ENCODE assay signal across 19 cellular contexts in the genomic region with DNA sequence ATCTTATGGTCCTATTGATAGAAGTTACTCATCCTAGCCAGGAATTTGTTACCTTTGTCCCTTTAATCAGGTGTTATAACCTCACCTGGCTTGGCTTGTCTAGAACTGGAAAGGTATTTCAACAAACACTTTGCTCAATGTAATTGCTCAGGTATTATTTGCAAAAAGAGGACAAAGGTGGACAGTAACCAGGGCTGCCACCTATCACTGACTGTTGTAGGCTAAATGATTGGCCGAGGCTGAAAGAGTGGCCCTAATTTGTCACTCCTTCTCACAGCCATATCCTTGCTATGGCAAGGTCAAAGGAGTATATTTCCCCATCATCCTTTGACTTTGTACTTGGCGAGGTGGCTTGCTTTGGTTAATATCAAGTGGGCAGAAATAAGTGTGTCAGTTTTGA. TPM values are rescaled to one million over a fixed set of nuclear protein-coding genes. Genes with fewer than 3 reads are reported as not detected.
DNase-seq lines count a peak whose midpoint lies in the region; ATAC-seq and TF ChIP-seq lines count a peak whose summit lies in the region.
"Had no signal": no experiment of that assay in that cellular context is flagged by ENCODE, and none has a peak within 500 bp of the region (broad histone marks: within the 10 kb centered on the region; RNA-seq: fewer than 3 reads in every experiment).

No MANE protein-coding gene starts in this region.

- H3K27me3 ChIP-seq in endodermal cell (ENCODE audit: control insufficient read depth, insufficient read depth, low read length, poor library complexity, severe bottlenecking) = no peaks in the 10 kb centered on the region
- H3K27me3 ChIP-seq: BLaER1 treated with 17β-estradiol and CSF1 and Interleukin-3, amounts not matched to agents 10 nM and 100 nM had no signal

- H3K36me3 ChIP-seq in endodermal cell (ENCODE audit: control insufficient read depth, insufficient read depth, low read length) = peaks cover 49% of the 10 kb centered on the region

- WGBS in endodermal cell (ENCODE audit: insufficient coverage in 1 of 2, insufficient read length in 1 of 2), 2 experiments = 95 to 100% methylated on average over 1 to 2 of the region's 2 CpGs

- peak overlapping the region; percentile 64 for H3K4me3 ChIP-seq in endodermal cell (ENCODE audit: low read length)
- H3K4me3 ChIP-seq: BLaER1 treated with 17β-estradiol and CSF1 and Interleukin-3, amounts not matched to agents 10 nM and 100 nM; PC-9; SK-N-MC had no signal

- H3K27ac Mint-ChIP-seq in activated naive CD8-positive, alpha-beta T cell treated with anti-CD3 and anti-CD28 coated beads for 36 hours = peak overlapping the region; percentile 28
- no peak overlapping the region for H3K27ac Mint-ChIP-seq in activated naive CD8-positive, alpha-beta T cell treated with anti-CD3 and anti-CD28 coated beads, Interleukin-2, amount 50 U/mL, for 24 hours
- peak overlapping the region; percentile 90 for H3K27ac Mint-ChIP-seq in endodermal cell
- H3K27ac Mint-ChIP-seq in stimulated activated effector memory CD8-positive, alpha-beta T cell treated with anti-CD3 and anti-CD28 coated beads, Interleukin-12 subunit alpha, Interleukin-12 subunit beta, amount 100 ng/mL, for 72 hours = no peak overlapping the region
- no peak overlapping the region for H3K27ac Mint-ChIP-seq in T-cell
- H3K27ac Mint-ChIP-seq: CD8-positive, alpha-beta T cell had no signal

- H3K9me3 ChIP-seq in endodermal cell (ENCODE audit: control insufficient read depth, low read length) = peaks cover 10% of the 10 kb centered on the region
- H3K9me3 ChIP-seq: BLaER1 treated with 17β-estradiol and CSF1 and Interleukin-3, amounts not matched to agents 10 nM and 100 nM had no signal

- no peak for TF ChIP-seq CTCF in endodermal cell (conservative IDR thresholded peaks at IDR 0.05)

- no peak overlapping the region for H3K4me3 Mint-ChIP-seq in activated naive CD8-positive, alpha-beta T cell treated with anti-CD3 and anti-CD28 coated beads for 36 hours
- no peak overlapping the region for H3K4me3 Mint-ChIP-seq in activated naive CD8-positive, alpha-beta T cell treated with anti-CD3 and anti-CD28 coated beads, Interleukin-2, amount 50 U/mL, for 24 hours
- H3K4me3 Mint-ChIP-seq in endodermal cell = no peak overlapping the region
- no peak overlapping the region for H3K4me3 Mint-ChIP-seq in stimulated activated effector memory CD8-positive, alpha-beta T cell treated with anti-CD3 and anti-CD28 coated beads, Interleukin-12 subunit alpha, Interleukin-12 subunit beta, amount 100 ng/mL, for 72 hours
- H3K4me3 Mint-ChIP-seq in T-cell = no peak overlapping the region
- H3K4me3 Mint-ChIP-seq: CD8-positive, alpha-beta T cell had no signal

- no peak overlapping the region for H3K27ac ChIP-seq in endodermal cell (ENCODE audit: low read depth, low read length)
- H3K27ac ChIP-seq: BLaER1 treated with 17β-estradiol and CSF1 and Interleukin-3, amounts not matched to agents 10 nM and 100 nM; PC-9; RWPE1; SK-N-MC had no signal

- H3K9me3 Mint-ChIP-seq in activated naive CD8-positive, alpha-beta T cell treated with anti-CD3 and anti-CD28 coated beads for 36 hours = no peaks in the 10 kb centered on the region
- no peaks in the 10 kb centered on the region for H3K9me3 Mint-ChIP-seq in activated naive CD8-positive, alpha-beta T cell treated with anti-CD3 and anti-CD28 coated beads, Interleukin-2, amount 50 U/mL, for 24 hours
- H3K9me3 Mint-ChIP-seq in endodermal cell = peaks cover 6% of the 10 kb centered on the region
- no peaks in the 10 kb centered on the region for H3K9me3 Mint-ChIP-seq in stimulated activated effector memory CD8-positive, alpha-beta T cell treated with anti-CD3 and anti-CD28 coated beads, Interleukin-12 subunit alpha, Interleukin-12 subunit beta, amount 100 ng/mL, for 72 hours
- H3K9me3 Mint-ChIP-seq in T-cell = no peaks in the 10 kb centered on the region
- H3K9me3 Mint-ChIP-seq: CD8-positive, alpha-beta T cell; IgD-negative memory B cell had no signal

- ATAC-seq in activated naive CD8-positive, alpha-beta T cell treated with anti-CD3 and anti-CD28 coated beads, Interleukin-2, amount 50 U/mL, for 24 hours = no peak
- no peak for ATAC-seq in stimulated activated effector memory CD8-positive, alpha-beta T cell treated with anti-CD3 and anti-CD28 coated beads, Interleukin-12 subunit alpha, Interleukin-12 subunit beta, amount 100 ng/mL, for 72 hours
- no peak for ATAC-seq in T-cell (replicated peaks in 1 of 4)
- no peak for ATAC-seq in stimulated activated naive CD8-positive, alpha-beta T cell treated with anti-CD3 and anti-CD28 coated beads, Interleukin-15, Interleukin-2, amounts not matched to agents 100 U/mL and 50 U/mL, for 24 hours
- ATAC-seq: CD8-positive, alpha-beta T cell had no signal

- CTCF ChIA-PET in T-cell (lab: Charles Lee) = interaction anchor here in 1 of 2 donors (0.5 kb wide), 1 partner anchor 24 kb away, joined by 3 read pairs; no protein-coding TSS in a partner anchor

- DNase-seq in activated naive CD8-positive, alpha-beta T cell treated with anti-CD3 and anti-CD28 coated beads for 36 hours = no peak
- DNase-seq in activated naive CD8-positive, alpha-beta T cell treated with anti-CD3 and anti-CD28 coated beads, Interleukin-2, amount 50 U/mL, for 24 hours = no peak
- DNase-seq in endodermal cell (peak; percentile 15), mucosa of gallbladder (ENCODE audit: low spot score) (peak; percentile 53), T-cell (no peak)
- no peak for DNase-seq in stimulated activated effector memory CD8-positive, alpha-beta T cell treated with anti-CD3 and anti-CD28 coated beads, Interleukin-12 subunit alpha, Interleukin-12 subunit beta, amount 100 ng/mL, for 72 hours (ENCODE audit: low spot score in 2 of 2)
- no peak for DNase-seq in stimulated activated naive CD8-positive, alpha-beta T cell treated with anti-CD3 and anti-CD28 coated beads, Interleukin-15, Interleukin-2, amounts not matched to agents 100 U/mL and 50 U/mL, for 24 hours
- DNase-seq in stimulated activated naive CD4-positive, alpha-beta T cell (lab: John Stamatoyannopoulos, UW) = no peak
- DNase-seq: 8988T; Calu3; CD8-positive, alpha-beta T cell; Karpas-422; NCI-H1694 treated with DMSO at 0.1 percent for 48 hours; PC-9; SHP77 treated with DMSO at 0.1 percent for 48 hours had no signal

- H3K9ac ChIP-seq in endodermal cell (ENCODE audit: extremely low read depth, low read length, poor library complexity, severe bottlenecking) = peak overlapping the region; percentile 31
- H3K9ac ChIP-seq: BLaER1 treated with 17β-estradiol and CSF1 and Interleukin-3, amounts not matched to agents 10 nM and 100 nM had no signal

- H3K4me1 ChIP-seq in endodermal cell (ENCODE audit: control insufficient read depth, insufficient read depth, low read length) = peaks cover 3% of the 10 kb centered on the region

- no peaks in the 10 kb centered on the region for H3K27me3 Mint-ChIP-seq in activated naive CD8-positive, alpha-beta T cell treated with anti-CD3 and anti-CD28 coated beads for 36 hours
- H3K27me3 Mint-ChIP-seq in activated naive CD8-positive, alpha-beta T cell treated with anti-CD3 and anti-CD28 coated beads, Interleukin-2, amount 50 U/mL, for 24 hours = no peaks in the 10 kb centered on the region
- H3K27me3 Mint-ChIP-seq in endodermal cell (ENCODE audit: insufficient read depth) = no peaks in the 10 kb centered on the region
- no peaks in the 10 kb centered on the region for H3K27me3 Mint-ChIP-seq in T-cell
- H3K27me3 Mint-ChIP-seq: IgD-negative memory B cell had no signal

- peaks cover 20% of the 10 kb centered on the region for H3K4me1 Mint-ChIP-seq in activated naive CD8-positive, alpha-beta T cell treated with anti-CD3 and anti-CD28 coated beads for 36 hours
- H3K4me1 Mint-ChIP-seq in activated naive CD8-positive, alpha-beta T cell treated with anti-CD3 and anti-CD28 coated beads, Interleukin-2, amount 50 U/mL, for 24 hours = peaks cover 24% of the 10 kb centered on the region
- peaks cover 20% of the 10 kb centered on the region for H3K4me1 Mint-ChIP-seq in endodermal cell
- H3K4me1 Mint-ChIP-seq in stimulated activated effector memory CD8-positive, alpha-beta T cell treated with anti-CD3 and anti-CD28 coated beads, Interleukin-12 subunit alpha, Interleukin-12 subunit beta, amount 100 ng/mL, for 72 hours = peaks cover 26% of the 10 kb centered on the region
- peaks cover 18 to 23% (median 23%) of the 10 kb centered on the region in 3 donors for H3K4me1 Mint-ChIP-seq in T-cell

- peaks cover 37% of the 10 kb centered on the region for H3K36me3 Mint-ChIP-seq in activated naive CD8-positive, alpha-beta T cell treated with anti-CD3 and anti-CD28 coated beads for 36 hours
- H3K36me3 Mint-ChIP-seq in activated naive CD8-positive, alpha-beta T cell treated with anti-CD3 and anti-CD28 coated beads, Interleukin-2, amount 50 U/mL, for 24 hours (ENCODE audit: low read depth) = peaks cover 55% of the 10 kb centered on the region
- H3K36me3 Mint-ChIP-seq in endodermal cell (ENCODE audit: low read depth) (peaks cover 53% of the 10 kb centered on the region), T-cell (peaks cover 28% of the 10 kb centered on the region)
- peaks cover 89% of the 10 kb centered on the region for H3K36me3 Mint-ChIP-seq in stimulated activated effector memory CD8-positive, alpha-beta T cell treated with anti-CD3 and anti-CD28 coated beads, Interleukin-12 subunit alpha, Interleukin-12 subunit beta, amount 100 ng/mL, for 72 hours
- H3K36me3 Mint-ChIP-seq: IgD-negative memory B cell had no signal

- POLR2A ChIA-PET in T-cell (lab: Charles Lee) = interaction anchor here in 1 of 2 donors (1.0 kb wide), 1 partner anchor 15 kb away, joined by 3 read pairs; a partner anchor contains a TSS

RNA-seq across cellular contexts. Expression of a gene that starts 2.7 kb away (rescaled TPM):
- 10 to 100 TPM; 27.3 to 29.4 TPM for total RNA-seq in activated naive CD8-positive, alpha-beta T cell treated with anti-CD3 and anti-CD28 coated beads for 36 hours
- 10 to 100 TPM; 56.1 to 60.5 TPM for total RNA-seq in endodermal cell
- polyA plus RNA-seq in endodermal cell (2013, experiment 1 of 2) = 63.3 TPM
- 61.3 TPM for polyA plus RNA-seq in endodermal cell (2013, experiment 2 of 2)
- total RNA-seq in mucosa of gallbladder = 74.7 TPM
- 10 to 100 TPM; 31.3 to 39.9 (median 38.4) TPM for total RNA-seq in T-cell

RNA-seq across cellular contexts. Expression of a gene that starts 15.0 kb away (rescaled TPM):
- total RNA-seq in activated naive CD8-positive, alpha-beta T cell treated with anti-CD3 and anti-CD28 coated beads for 36 hours = 100 to 1,000 TPM; 219 to 223 TPM
- total RNA-seq in endodermal cell (100 to 1,000 TPM; 111 to 140 TPM), mucosa of gallbladder (33.2 TPM), T-cell (100 to 1,000 TPM in 2 of 5 donors, 10 to 100 TPM in 3; 77.0 to 199 (median 97.0) TPM)
- polyA plus RNA-seq in endodermal cell (2013, experiment 1 of 2) = 123 TPM
- 111 TPM for polyA plus RNA-seq in endodermal cell (2013, experiment 2 of 2)

RNA-seq across cellular contexts. Expression of a gene that starts 28.2 kb away (rescaled TPM):
- 10 to 100 TPM; 35.5 to 37.0 TPM for total RNA-seq in activated naive CD8-positive, alpha-beta T cell treated with anti-CD3 and anti-CD28 coated beads for 36 hours
- total RNA-seq in endodermal cell = 10 to 100 TPM; 33.3 to 39.9 TPM
- polyA plus RNA-seq in endodermal cell (2013, experiment 1 of 2) = 29.5 TPM
- polyA plus RNA-seq in endodermal cell (2013, experiment 2 of 2) = 29.7 TPM
- total RNA-seq in mucosa of gallbladder = 18.8 TPM
- total RNA-seq in T-cell = 10 to 100 TPM; 10.8 to 17.7 (median 14.8) TPM

Comparison
In these comparisons a context has a peak if more than half of its experiments do, and no peak if none do; other contexts are left out.
1. H3K27ac Mint-ChIP-seq: peak in activated naive CD8-positive, alpha-beta T cell treated with anti-CD3 and anti-CD28 coated beads for 36 hours (single experiment) and endodermal cell (single experiment); none in activated naive CD8-positive, alpha-beta T cell treated with anti-CD3 and anti-CD28 coated beads, Interleukin-2, amount 50 U/mL, for 24 hours (single experiment), stimulated activated effector memory CD8-positive, alpha-beta T cell treated with anti-CD3 and anti-CD28 coated beads, Interleukin-12 subunit alpha, Interleukin-12 subunit beta, amount 100 ng/mL, for 72 hours (single experiment) and T-cell (0 of 2).
2. DNase-seq: peak in endodermal cell (single experiment) and mucosa of gallbladder (single experiment); none in activated naive CD8-positive, alpha-beta T cell treated with anti-CD3 and anti-CD28 coated beads for 36 hours (single experiment), activated naive CD8-positive, alpha-beta T cell treated with anti-CD3 and anti-CD28 coated beads, Interleukin-2, amount 50 U/mL, for 24 hours (single experiment), stimulated activated effector memory CD8-positive, alpha-beta T cell treated with anti-CD3 and anti-CD28 coated beads, Interleukin-12 subunit alpha, Interleukin-12 subunit beta, amount 100 ng/mL, for 72 hours (0 of 2), T-cell (0 of 34), stimulated activated naive CD8-positive, alpha-beta T cell treated with anti-CD3 and anti-CD28 coated beads, Interleukin-15, Interleukin-2, amounts not matched to agents 100 U/mL and 50 U/mL, for 24 hours (single experiment) and stimulated activated naive CD4-positive, alpha-beta T cell (0 of 6).